28 cellular contexts compared by ENCODE assay signal in genomic region chr4:179417357-179417756, GRCh38.
"Had no signal": no experiment of that assay in that cellular context is flagged by ENCODE, and none has a peak within 500 bp of the region (broad histone marks: within the 10 kb centered on the region; RNA-seq: fewer than 3 reads in every experiment).

No MANE protein-coding gene starts in this region.

- DNase-seq: colonic mucosa; cortex of kidney; effector CD8-positive, alpha-beta T cell; effector memory CD8-positive, alpha-beta T cell; endodermal cell; erythroblast; esophagus squamous epithelium; foreskin fibroblast; foreskin melanocyte; gastrocnemius medialis; glutamatergic neuron; head of caudate nucleus; heart right ventricle; hypothalamus; immature natural killer cell; left cardiac atrium; left lung; left ventricle myocardium superior; lower lobe of right lung; mesenchymal stem cell; mucosa of descending colon; naive B cell had no signal

- H3K4me3 ChIP-seq: colonic mucosa, esophagus squamous epithelium, gastrocnemius medialis, heart right ventricle, hepatocyte, left lung, lower lobe of right lung, mucosa of descending colon had no signal

- H3K27ac ChIP-seq: colonic mucosa, epithelial cell of prostate, esophagus squamous epithelium, gastrocnemius medialis, heart right ventricle, hepatocyte, left lung, lower lobe of right lung had no signal

- H3K79me2 ChIP-seq: hepatocyte had no signal

- ATAC-seq: effector memory CD8-positive, alpha-beta T cell; esophagus mucosa; gastrocnemius medialis; heart right ventricle; left cardiac atrium; left lung; left ventricle myocardium superior; lower lobe of right lung; mucosa of descending colon had no signal

- H3K9me3 ChIP-seq: colonic mucosa, esophagus squamous epithelium, gastrocnemius medialis, heart right ventricle, lower lobe of right lung, mucosa of descending colon had no signal

- H2AFZ ChIP-seq: hepatocyte had no signal

- FAIRE-seq: endometrium, islet of Langerhans, keratinocyte had no signal

- H3K36me3 ChIP-seq: colonic mucosa, esophagus squamous epithelium, gastrocnemius medialis, heart right ventricle, left lung, lower lobe of right lung had no signal

- H3K4me1 ChIP-seq: colonic mucosa, esophagus squamous epithelium, gastrocnemius medialis, heart right ventricle, left lung, lower lobe of right lung had no signal

- H3K27me3 ChIP-seq: colonic mucosa, esophagus squamous epithelium, gastrocnemius medialis, heart right ventricle, hepatocyte, left lung had no signal

- H3K4me2 ChIP-seq: hepatocyte had no signal
